Comparison of ENCODE assay signal across 8 cellular contexts in the genomic region with DNA sequence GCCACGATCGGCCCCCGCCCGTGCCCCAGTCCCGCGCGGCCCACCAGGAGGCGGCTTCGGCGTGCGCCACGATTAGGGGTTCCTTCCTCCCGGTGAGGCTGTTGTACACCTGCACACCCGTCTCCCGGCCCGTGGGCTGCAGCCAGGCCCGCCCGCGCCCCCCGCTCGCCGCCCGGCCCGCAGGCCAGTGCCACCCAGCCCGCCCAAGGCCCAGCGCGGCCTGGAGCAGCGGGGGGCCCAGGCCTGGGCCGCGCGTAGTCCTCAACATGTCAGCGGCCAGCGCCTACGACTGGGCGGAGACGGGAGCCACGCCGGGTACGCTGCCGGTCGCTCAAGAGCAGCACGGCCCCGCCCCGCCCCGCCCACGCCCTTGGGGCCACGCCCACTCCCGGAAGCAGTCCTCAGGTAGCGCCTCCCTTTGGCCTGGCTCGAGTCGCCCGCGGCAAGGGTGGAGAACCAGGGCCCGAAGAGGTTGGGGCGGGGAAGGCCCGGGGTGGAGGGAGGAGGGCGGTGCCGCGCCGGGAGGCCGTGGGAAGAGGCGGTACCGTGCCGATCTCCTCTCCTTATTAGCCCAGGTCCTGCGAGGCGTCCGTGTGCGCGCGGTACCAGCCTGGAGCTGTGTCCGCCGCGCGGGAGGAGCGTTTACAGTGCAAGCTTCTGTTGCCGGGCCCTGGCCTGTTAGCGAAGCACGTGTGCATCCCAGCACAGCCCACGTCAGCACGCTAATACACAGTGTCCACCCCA. TPM values are rescaled to one million over a fixed set of nuclear protein-coding genes. Genes with fewer than 3 reads are reported as not detected.
DNase-seq lines count a peak whose midpoint lies in the region; ATAC-seq and TF ChIP-seq lines count a peak whose summit lies in the region.

A gene with protein sequence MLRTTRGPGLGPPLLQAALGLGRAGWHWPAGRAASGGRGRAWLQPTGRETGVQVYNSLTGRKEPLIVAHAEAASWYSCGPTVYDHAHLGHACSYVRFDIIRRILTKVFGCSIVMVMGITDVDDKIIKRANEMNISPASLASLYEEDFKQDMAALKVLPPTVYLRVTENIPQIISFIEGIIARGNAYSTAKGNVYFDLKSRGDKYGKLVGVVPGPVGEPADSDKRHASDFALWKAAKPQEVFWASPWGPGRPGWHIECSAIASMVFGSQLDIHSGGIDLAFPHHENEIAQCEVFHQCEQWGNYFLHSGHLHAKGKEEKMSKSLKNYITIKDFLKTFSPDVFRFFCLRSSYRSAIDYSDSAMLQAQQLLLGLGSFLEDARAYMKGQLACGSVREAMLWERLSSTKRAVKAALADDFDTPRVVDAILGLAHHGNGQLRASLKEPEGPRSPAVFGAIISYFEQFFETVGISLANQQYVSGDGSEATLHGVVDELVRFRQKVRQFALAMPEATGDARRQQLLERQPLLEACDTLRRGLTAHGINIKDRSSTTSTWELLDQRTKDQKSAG (minus strand): TSS at position 291 of the 744 bp plus-strand sequence. CDS start 23 bp downstream, at position 268.

- no peak within 1 kb of the TSS for H3K27ac ChIP-seq in H9 (ENCODE audit: insufficient read length, low read depth, low read length)

- no peaks in the 10 kb centered on the region for H4K20me1 ChIP-seq in H9 (ENCODE audit: control insufficient read depth, insufficient read depth, insufficient read length)

- no peak within 1 kb of the TSS for H3K56ac ChIP-seq in H9 (ENCODE audit: insufficient read length, low read depth, low read length)

- H3K18ac ChIP-seq in H9 (ENCODE audit: insufficient read length, low read depth, low read length) = peak within 1 kb of the TSS; percentile 25

- no peak within 1 kb of the TSS for H2BK20ac ChIP-seq in H9 (ENCODE audit: low read depth, low read length, poor library complexity, severe bottlenecking)

- H3K4ac ChIP-seq in H9 (ENCODE audit: low read depth, low read length) = no peak within 1 kb of the TSS

- TF ChIP-seq CTCF in H9 (conservative IDR thresholded peaks at IDR 0.05) = no peak

- H3K4me1 Mint-ChIP-seq in H9 = peaks cover 20 to 25% of the 10 kb centered on the region in 2 experiments
- H3K4me1 Mint-ChIP-seq in natural killer cell treated with Interleukin-12 subunit alpha and Interleukin-12 subunit beta and Interleukin-15 and Interleukin-18, amount 100 ng/mL, for 72 hours (ENCODE audit: low read depth in 2 of 2) = peaks cover 22 to 30% of the 10 kb centered on the region in 2 donors

- no peak within 1 kb of the TSS for H2BK5ac ChIP-seq in H9 (ENCODE audit: insufficient read length, low read length)

- no peaks in the 10 kb centered on the region for H3K23me2 ChIP-seq in H9 (ENCODE audit: insufficient read length, low read depth, low read length, poor library complexity, severe bottlenecking)

- H4K5ac ChIP-seq in H9 (ENCODE audit: insufficient read length, low read depth, low read length) = no peak within 1 kb of the TSS

- no peaks in the 10 kb centered on the region; a peak in 1 of 5 replicates for H3K9me3 Mint-ChIP-seq in H9
- no peaks in the 10 kb centered on the region for H3K9me3 Mint-ChIP-seq in natural killer cell treated with Interleukin-12 subunit alpha and Interleukin-12 subunit beta and Interleukin-15 and Interleukin-18, amount 100 ng/mL, for 72 hours

- H3K27me3 ChIP-seq in H9 (ENCODE audit: insufficient read depth, low read length) (no peaks in the 10 kb centered on the region), MG63 (no peaks in the 10 kb centered on the region)

- no peak within 1 kb of the TSS for H2BK120ac ChIP-seq in H9 (ENCODE audit: low read depth, low read length, poor library complexity, severe bottlenecking)

- peaks cover 7% of the 10 kb centered on the region; the same call in 1 of the 2 replicates for H3K4me1 ChIP-seq in ES-I3 (ENCODE audit: insufficient read depth, low read length)
- H3K4me1 ChIP-seq in H9 (ENCODE audit: insufficient read depth, low read length) = no peaks in the 10 kb centered on the region; the same call in 1 of the 2 replicates

- H3K9me3 ChIP-seq in ES-I3 (ENCODE audit: control insufficient read depth, insufficient read depth, low read length) = no peaks in the 10 kb centered on the region
- no peaks in the 10 kb centered on the region for H3K9me3 ChIP-seq in H9 (ENCODE audit: control insufficient read depth, low read depth, low read length)
- H3K9me3 ChIP-seq in MG63 = no peaks in the 10 kb centered on the region

- H3K36me3 Mint-ChIP-seq in H9 (ENCODE audit: insufficient read depth in 1 of 3, low read depth in 3 of 3) = peaks cover 11 to 20% (median 19%) of the 10 kb centered on the region in 3 experiments
- peaks cover 10% of the 10 kb centered on the region for H3K36me3 Mint-ChIP-seq in natural killer cell treated with Interleukin-12 subunit alpha and Interleukin-12 subunit beta and Interleukin-15 and Interleukin-18, amount 100 ng/mL, for 72 hours

- H4K8ac ChIP-seq in H9 (replicated peaks; ENCODE audit: insufficient read length, low read depth, low read length) = no peak within 1 kb of the TSS

- H3K79me1 ChIP-seq in H9 (ENCODE audit: insufficient read depth, low read depth, low read length, poor library complexity, severe bottlenecking) = no peaks in the 10 kb centered on the region

- H3K9ac ChIP-seq in ES-I3 (ENCODE audit: low read depth, low read length) = peak within 1 kb of the TSS; percentile 64
- H3K9ac ChIP-seq in H9 (ENCODE audit: extremely low read depth, insufficient read length, low read length) = peak within 1 kb of the TSS; percentile 33

- H2BK15ac ChIP-seq in H9 (ENCODE audit: low read depth, low read length) = no peak within 1 kb of the TSS

- ATAC-seq in natural killer cell treated with Interleukin-12 subunit alpha and Interleukin-12 subunit beta and Interleukin-15 and Interleukin-18, amount 100 ng/mL, for 72 hours = peak; percentile 98 to 99
- peak; percentile 98 for ATAC-seq in stimulated activated naive CD8-positive, alpha-beta T cell treated with anti-CD3 and anti-CD28 coated beads, Interleukin-15, Interleukin-2, amounts not matched to agents 100 U/mL and 50 U/mL, for 24 hours

- H3K4me2 ChIP-seq in H9 (ENCODE audit: insufficient read depth, insufficient read length, low read length) = peak within 1 kb of the TSS; percentile 50

- H2AK5ac ChIP-seq in H9 (ENCODE audit: insufficient read length, low read length) = no peak within 1 kb of the TSS

- DNase-seq in H9 = peak; percentile 99
- peak; percentile 97 for DNase-seq in MG63
- DNase-seq in SHP77 (lab: John Stamatoyannopoulos, UW) = peak; percentile 98 to 99
- DNase-seq in activated T-helper 9 cell treated with anti-CD3 and anti-CD28 coated beads, Interleukin-2, amount 50 U/mL, for 16 hours (ENCODE audit: low read depth) = peak; percentile 94
- DNase-seq in fibroblast of peridontal ligament (ENCODE audit: extremely low read depth) = peak; percentile 88
- DNase-seq in natural killer cell treated with Interleukin-12 subunit alpha and Interleukin-12 subunit beta and Interleukin-15 and Interleukin-18, amount 100 ng/mL, for 72 hours (ENCODE audit: low spot score) = peak; percentile 96
- DNase-seq in stimulated activated naive CD8-positive, alpha-beta T cell treated with anti-CD3 and anti-CD28 coated beads, Interleukin-15, Interleukin-2, amounts not matched to agents 100 U/mL and 50 U/mL, for 24 hours = peak; percentile 93

- no peak within 1 kb of the TSS for H4K91ac ChIP-seq in H9 (ENCODE audit: insufficient read length, low read depth, low read length)

- H2AFZ ChIP-seq in H9 (ENCODE audit: low read length) = no peak within 1 kb of the TSS

- H3K4me3 ChIP-seq in MG63 = peak within 1 kb of the TSS; percentile 88

- no peak within 1 kb of the TSS for H2BK12ac ChIP-seq in H9 (ENCODE audit: insufficient read length, low read depth, low read length)

- H3K23ac ChIP-seq in H9 (ENCODE audit: insufficient read length, low read depth, low read length) = no peak within 1 kb of the TSS

- no peak within 1 kb of the TSS for H3T11ph ChIP-seq in H9 (ENCODE audit: low read length)

- H3K36me3 ChIP-seq in ES-I3 (ENCODE audit: insufficient read depth, low read length) (no peaks in the 10 kb centered on the region; the same call in 1 of the 2 replicates), MG63 (peaks cover 35% of the 10 kb centered on the region)

- H3K79me2 ChIP-seq in H9 (ENCODE audit: insufficient read depth, low read length) = no peaks in the 10 kb centered on the region

- H3K27me3 Mint-ChIP-seq in H9 (ENCODE audit: low read depth) = no peaks in the 10 kb centered on the region; the same call in 1 of the 2 replicates
- no peaks in the 10 kb centered on the region for H3K27me3 Mint-ChIP-seq in natural killer cell treated with Interleukin-12 subunit alpha and Interleukin-12 subunit beta and Interleukin-15 and Interleukin-18, amount 100 ng/mL, for 72 hours

- peak within 1 kb of the TSS; percentile 87 to 95 for H3K4me3 Mint-ChIP-seq in H9
- H3K4me3 Mint-ChIP-seq in natural killer cell treated with Interleukin-12 subunit alpha and Interleukin-12 subunit beta and Interleukin-15 and Interleukin-18, amount 100 ng/mL, for 72 hours = peak within 1 kb of the TSS; percentile 85

- peak within 1 kb of the TSS; percentile 16 to 96 (median 87); a peak in 5 of 7 replicates for H3K27ac Mint-ChIP-seq in H9
- H3K27ac Mint-ChIP-seq in natural killer cell treated with Interleukin-12 subunit alpha and Interleukin-12 subunit beta and Interleukin-15 and Interleukin-18, amount 100 ng/mL, for 72 hours = peak within 1 kb of the TSS; percentile 77 to 78

- peak within 1 kb of the TSS; percentile 66 for H3K14ac ChIP-seq in H9 (ENCODE audit: insufficient read depth, low read length)

- WGBS in H9 (ENCODE audit: extremely low coverage, insufficient read length, low lambda C conversion rate) = no CpG with 5 or more reads among the region's 80 CpGs

RNA-seq across cellular contexts. Expression of the gene that starts here (rescaled TPM):
- 41.9 and 46.3 TPM in 2 replicates for total RNA-seq in H9 (2021)
- total RNA-seq in MG63 (2014; rRNA removed; shearing (Covaris generic); ENCODE audit: low replicate concordance) = 147 and 177 TPM in 2 replicates
- 100 to 1,000 TPM in 1 of 2 donors, 10 to 100 TPM in 1; 58.1 to 112 TPM for total RNA-seq in natural killer cell treated with Interleukin-12 subunit alpha and Interleukin-12 subunit beta and Interleukin-15 and Interleukin-18, amount 100 ng/mL, for 72 hours
